ENCODE assay signal across 19 cellular contexts in genomic region chr6:18209539-18210197, GRCh38. TPM values are rescaled to one million over a fixed set of nuclear protein-coding genes. Genes with fewer than 3 reads are reported as not detected.
DNase-seq lines count a peak whose midpoint lies in the region; ATAC-seq and TF ChIP-seq lines count a peak whose summit lies in the region.
"Had no signal": no experiment of that assay in that cellular context is flagged by ENCODE, and none has a peak within 500 bp of the region (broad histone marks: within the 10 kb centered on the region; RNA-seq: fewer than 3 reads in every experiment).

No MANE protein-coding gene starts in this region.

- H3K9me3 ChIP-seq in endodermal cell (ENCODE audit: control insufficient read depth, low read length) (no peaks in the 10 kb centered on the region), lower lobe of right lung (no peaks in the 10 kb centered on the region), gastroesophageal sphincter (no peaks in the 10 kb centered on the region)
- H3K9me3 ChIP-seq: suprapubic skin had no signal

- no peak overlapping the region for H3K27ac ChIP-seq in endodermal cell (ENCODE audit: low read depth, low read length)
- H3K27ac ChIP-seq in lower lobe of right lung = no peak overlapping the region
- peak overlapping the region in 2 of 4 donors; percentile 13 to 26 for H3K27ac ChIP-seq in gastroesophageal sphincter
- H3K27ac ChIP-seq: suprapubic skin had no signal

- H3K4me3 Mint-ChIP-seq in endodermal cell = no peak overlapping the region
- H3K4me3 Mint-ChIP-seq: activated CD8-positive, alpha-beta T cell treated with anti-CD3 and anti-CD28 coated beads for 36 hours; CD4-positive, CD25-positive, alpha-beta regulatory T cell; nephron had no signal

- 91 to 94% methylated on average over 11 to 12 of the region's 12 CpGs for WGBS in endodermal cell (ENCODE audit: insufficient coverage in 1 of 2, insufficient read length in 1 of 2), 2 experiments
- 55 to 73% methylated on average over 9 to 11 of the region's 12 CpGs for WGBS in gastroesophageal sphincter (ENCODE audit: low coverage in 1 of 2), 2 donors

- TF ChIP-seq EP300 in gastroesophageal sphincter (IDR thresholded peaks at IDR 0.05) = no peak

- H3K9ac ChIP-seq in endodermal cell (ENCODE audit: extremely low read depth, low read length, poor library complexity, severe bottlenecking) = no peak overlapping the region

- peak; percentile 18 for DNase-seq in Ammon's horn (ENCODE audit: low spot score)
- DNase-seq in NCI-H748 (lab: John Stamatoyannopoulos, UW; ENCODE audit: unreplicated experiment) = peak; percentile 73
- peak; percentile 33 for DNase-seq in endodermal cell
- no peak for DNase-seq in lower lobe of right lung
- DNase-seq in T-helper 9 cell = no peak
- DNase-seq: activated CD8-positive, alpha-beta T cell treated with anti-CD3 and anti-CD28 coated beads for 36 hours; activated naive CD4-positive, alpha-beta T cell treated with Interleukin-2 at 50 U/mL for 16 hours; activated T-cell treated with anti-CD3 and anti-CD28 coated beads, Interleukin-2, amount 50 U/mL, for 1 hour; CD4-positive, CD25-positive, alpha-beta regulatory T cell; NCI-H1694 treated with DMSO at 0.1 percent for 48 hours; NCI-H446 treated with DMSO at 0.1 percent for 48 hours; posterior cingulate gyrus; SHP77 treated with DMSO at 0.1 percent for 48 hours had no signal

- peak; percentile 27 to 55 for ATAC-seq in lower lobe of right lung
- no peak for ATAC-seq in HG02588 (IDR thresholded peaks at IDR 0.05; ENCODE audit: unreplicated experiment)
- no peak for ATAC-seq in GM18498 (IDR thresholded peaks at IDR 0.05; ENCODE audit: unreplicated experiment)
- ATAC-seq in gastroesophageal sphincter = no peak
- ATAC-seq: activated CD8-positive, alpha-beta T cell treated with anti-CD3 and anti-CD28 coated beads for 36 hours; GM12878 had no signal

- H3K27ac Mint-ChIP-seq in endodermal cell = no peak overlapping the region
- H3K27ac Mint-ChIP-seq: activated CD8-positive, alpha-beta T cell treated with anti-CD3 and anti-CD28 coated beads for 36 hours; nephron had no signal

- H3K4me3 ChIP-seq in endodermal cell (ENCODE audit: low read length) (no peak overlapping the region), lower lobe of right lung (no peak overlapping the region), gastroesophageal sphincter (no peak overlapping the region)
- H3K4me3 ChIP-seq: GM12878, suprapubic skin had no signal

- no peak for TF ChIP-seq POLR2A in gastroesophageal sphincter (IDR thresholded peaks at IDR 0.05)

- TF ChIP-seq CTCF in endodermal cell (conservative IDR thresholded peaks at IDR 0.05) (no peak), lower lobe of right lung (IDR thresholded peaks at IDR 0.05) (no peak), gastroesophageal sphincter (IDR thresholded peaks at IDR 0.05) (no peak)

- no peaks in the 10 kb centered on the region for H3K4me1 ChIP-seq in endodermal cell (ENCODE audit: control insufficient read depth, insufficient read depth, low read length)
- no peaks in the 10 kb centered on the region for H3K4me1 ChIP-seq in lower lobe of right lung
- peaks cover 0 to 15% (median 0%) of the 10 kb centered on the region in 3 donors for H3K4me1 ChIP-seq in gastroesophageal sphincter
- H3K4me1 ChIP-seq: suprapubic skin had no signal

- intact Hi-C loops in lower lobe of right lung (cut with DNase I) = no loop called here

- H3K9me3 Mint-ChIP-seq in endodermal cell = no peaks in the 10 kb centered on the region
- H3K9me3 Mint-ChIP-seq: activated CD8-positive, alpha-beta T cell treated with anti-CD3 and anti-CD28 coated beads for 36 hours; CD4-positive, CD25-positive, alpha-beta regulatory T cell; nephron had no signal

- peaks cover 47% of the 10 kb centered on the region for H3K36me3 Mint-ChIP-seq in endodermal cell (ENCODE audit: low read depth)

- H3K4me1 Mint-ChIP-seq in endodermal cell = peaks cover 2% of the 10 kb centered on the region
- H3K4me1 Mint-ChIP-seq: nephron had no signal

- H3K27me3 ChIP-seq in endodermal cell (ENCODE audit: control insufficient read depth, insufficient read depth, low read length, poor library complexity, severe bottlenecking) (no peaks in the 10 kb centered on the region), lower lobe of right lung (ENCODE audit: low read depth) (no peaks in the 10 kb centered on the region), gastroesophageal sphincter (no peaks in the 10 kb centered on the region)
- H3K27me3 ChIP-seq: suprapubic skin had no signal

- peaks cover 8% of the 10 kb centered on the region for H3K36me3 ChIP-seq in endodermal cell (ENCODE audit: control insufficient read depth, insufficient read depth, low read length)
- peaks cover 51% of the 10 kb centered on the region for H3K36me3 ChIP-seq in lower lobe of right lung
- peaks cover 0 to 33% of the 10 kb centered on the region in 2 donors for H3K36me3 ChIP-seq in gastroesophageal sphincter

- no peaks in the 10 kb centered on the region for H3K27me3 Mint-ChIP-seq in endodermal cell (ENCODE audit: insufficient read depth)
- H3K27me3 Mint-ChIP-seq: activated CD8-positive, alpha-beta T cell treated with anti-CD3 and anti-CD28 coated beads for 36 hours; CD4-positive, CD25-positive, alpha-beta regulatory T cell had no signal

RNA-seq across cellular contexts. Expression of gene KDM1B, which starts 54.4 kb away (rescaled TPM):
- total RNA-seq in endodermal cell (1 to 10 TPM; 7.7 to 9.3 TPM), lower lobe of right lung (26.0 TPM), gastroesophageal sphincter (10 to 100 TPM; 11.0 to 14.5 (median 12.7) TPM)
- polyA plus RNA-seq in endodermal cell (2013, experiment 1 of 2) = 15.7 TPM
- 15.0 TPM for polyA plus RNA-seq in endodermal cell (2013, experiment 2 of 2)

RNA-seq across cellular contexts. Expression of gene DEK, which starts 54.7 kb away (rescaled TPM):
- total RNA-seq in endodermal cell (100 to 1,000 TPM; 139 to 171 TPM), lower lobe of right lung (78.5 TPM), gastroesophageal sphincter (100 to 1,000 TPM; 162 to 186 (median 177) TPM)
- 179 TPM for polyA plus RNA-seq in endodermal cell (2013, experiment 1 of 2)
- 187 TPM for polyA plus RNA-seq in endodermal cell (2013, experiment 2 of 2)

RNA-seq across cellular contexts. Expression of gene TPMT, which starts 54.8 kb away (rescaled TPM):
- 10 to 100 TPM; 14.0 to 15.8 TPM for total RNA-seq in endodermal cell
- 11.1 TPM for polyA plus RNA-seq in endodermal cell (2013, experiment 1 of 2)
- 10.3 TPM for polyA plus RNA-seq in endodermal cell (2013, experiment 2 of 2)
- total RNA-seq in lower lobe of right lung = 14.0 TPM
- 1 to 10 TPM; 5.7 to 8.9 (median 7.2) TPM for total RNA-seq in gastroesophageal sphincter

Comparison
In these comparisons a context has a peak if more than half of its experiments do, and no peak if none do; other contexts are left out.
1. DNase-seq: peak in Ammon's horn (single experiment), NCI-H748 (single experiment) and endodermal cell (single experiment); none in lower lobe of right lung (single experiment) and T-helper 9 cell (single experiment).
2. ATAC-seq: peak in lower lobe of right lung (2 of 2); none in HG02588 (single experiment), GM18498 (single experiment) and gastroesophageal sphincter (single experiment).